8 cellular contexts compared by ENCODE assay signal in genomic region chr2:64988420-64989125, GRCh38. TPM values are rescaled to one million over a fixed set of nuclear protein-coding genes. Genes with fewer than 3 reads are reported as not detected.
DNase-seq lines count a peak whose midpoint lies in the region; ATAC-seq, FAIRE-seq and TF ChIP-seq lines count a peak whose summit lies in the region.

No MANE protein-coding gene starts in this region.

- TF ChIP-seq POLR2A in Peyer's patch (IDR thresholded peaks at IDR 0.05), result peak; percentile 7 to 32

- H3K9me3 ChIP-seq in Peyer's patch, result no peaks in the 10 kb centered on the region
- no peaks in the 10 kb centered on the region for H3K9me3 ChIP-seq in neuron (ENCODE audit: low read length)
- H3K9me3 ChIP-seq in thymus (ENCODE audit: control insufficient read depth), result no peaks in the 10 kb centered on the region

- H3K36me3 ChIP-seq in Peyer's patch, result no peaks in the 10 kb centered on the region
- no peaks in the 10 kb centered on the region for H3K36me3 ChIP-seq in neuron (ENCODE audit: insufficient read depth, low read length)
- no peaks in the 10 kb centered on the region for H3K36me3 ChIP-seq in thymus (ENCODE audit: control insufficient read depth, insufficient read depth)

- WGBS in thymus, result under 1% methylated on average over 64 of the region's 65 CpGs

- FAIRE-seq in D721Med (lab: Jason Lieb, UNC), result no peak

- H3K27ac Mint-ChIP-seq in activated T-helper 2 cell treated with anti-CD3 and anti-CD28 coated beads, Interferon-gamma antibody, Interleukin-2, Interleukin-4, amounts not matched to agents 10 μg/mL and 5 μg/mL and 100 μg/mL, durations not matched to agents 14 hours and 24 hours and 36 hours, result peak overlapping the region; percentile 90

- H3K4me3 ChIP-seq in Peyer's patch (peak overlapping the region; percentile 72 to 91 (median 78)), neuron (ENCODE audit: low read length) (peak overlapping the region; percentile 60), thymus (ENCODE audit: low read length) (peak overlapping the region; percentile 82)

- H3K27me3 Mint-ChIP-seq in activated T-helper 2 cell treated with anti-CD3 and anti-CD28 coated beads, Interferon-gamma antibody, Interleukin-2, Interleukin-4, amounts not matched to agents 10 μg/mL and 5 μg/mL and 100 μg/mL, durations not matched to agents 14 hours and 24 hours and 36 hours (ENCODE audit: low read depth), result peaks cover 3% of the 10 kb centered on the region

- peak; percentile 23 for ATAC-seq in GM19467 (IDR thresholded peaks at IDR 0.05; ENCODE audit: unreplicated experiment)
- peak; percentile 55 for ATAC-seq in foreskin keratinocyte

- TF ChIP-seq CTCF in D721Med (IDR thresholded peaks at IDR 0.05; ENCODE audit: insufficient read depth, missing control alignments) (no peak), Peyer's patch (IDR thresholded peaks at IDR 0.05) (peak in 4 of 6 experiments; percentile 37 to 39 (median 38)), foreskin keratinocyte (conservative IDR thresholded peaks at IDR 0.05) (peak; percentile 46)

- peaks cover 65% of the 10 kb centered on the region for H3K4me1 Mint-ChIP-seq in activated T-helper 2 cell treated with anti-CD3 and anti-CD28 coated beads, Interferon-gamma antibody, Interleukin-2, Interleukin-4, amounts not matched to agents 10 μg/mL and 5 μg/mL and 100 μg/mL, durations not matched to agents 14 hours and 24 hours and 36 hours (ENCODE audit: low read depth)

- DNase-seq in D721Med (ENCODE audit: insufficient read length, low spot score) (peak; percentile 63), HS-27A (ENCODE audit: low read depth) (peak; percentile 43), Peyer's patch (peak in 2 of 3 donors; percentile 51 to 81), foreskin keratinocyte (peak; percentile 58 to 83)
- peak; percentile 80 for DNase-seq in activated T-helper 2 cell treated with anti-CD3 and anti-CD28 coated beads, Interferon-gamma antibody, Interleukin-2, Interleukin-4, amounts not matched to agents 10 μg/mL and 5 μg/mL and 100 μg/mL, durations not matched to agents 14 hours and 24 hours and 36 hours (ENCODE audit: low spot score)

- H3K27me3 ChIP-seq in Peyer's patch, result no peaks in the 10 kb centered on the region
- peaks cover 19% of the 10 kb centered on the region for H3K27me3 ChIP-seq in foreskin keratinocyte
- no peaks in the 10 kb centered on the region for H3K27me3 ChIP-seq in neuron (ENCODE audit: insufficient read depth, low read length)
- no peaks in the 10 kb centered on the region for H3K27me3 ChIP-seq in thymus (ENCODE audit: control insufficient read depth, insufficient read depth)

- peaks cover 27% of the 10 kb centered on the region for H3K36me3 Mint-ChIP-seq in activated T-helper 2 cell treated with anti-CD3 and anti-CD28 coated beads, Interferon-gamma antibody, Interleukin-2, Interleukin-4, amounts not matched to agents 10 μg/mL and 5 μg/mL and 100 μg/mL, durations not matched to agents 14 hours and 24 hours and 36 hours (ENCODE audit: low read depth)

- H2AFZ ChIP-seq in neuron (ENCODE audit: low read depth, low read length), result peak overlapping the region; percentile 68

- H3K27ac ChIP-seq in Peyer's patch, result peak overlapping the region; percentile 83 to 97 (median 89)
- peak overlapping the region; percentile 34 for H3K27ac ChIP-seq in foreskin keratinocyte
- H3K27ac ChIP-seq in thymus (ENCODE audit: low read depth), result peak overlapping the region; percentile 86

- intact Hi-C loops in activated T-helper 2 cell treated with anti-CD3 and anti-CD28 coated beads, Interferon-gamma antibody, Interleukin-2, Interleukin-4, amounts not matched to agents 10 μg/mL and 5 μg/mL and 100 μg/mL, durations not matched to agents 14 hours and 24 hours and 36 hours (cut with micrococcal nuclease), result loop anchor here (2.0 to 10.0 kb wide), 9 partner anchors 52 to 466 kb away; partner anchors contain the start of genes ACTR2, AFTPH, CEP68 and RAB1A

- H3K4me1 ChIP-seq in Peyer's patch, result peaks cover 0 to 23% (median 5%) of the 10 kb centered on the region in 4 donors
- peaks cover 5% of the 10 kb centered on the region for H3K4me1 ChIP-seq in foreskin keratinocyte
- H3K4me1 ChIP-seq in neuron (ENCODE audit: insufficient read depth, low read length), result peaks cover 27% of the 10 kb centered on the region
- peaks cover 30% of the 10 kb centered on the region for H3K4me1 ChIP-seq in thymus (ENCODE audit: control insufficient read depth, insufficient read depth, low read length)

- peak overlapping the region; percentile 84 for H3K4me3 Mint-ChIP-seq in activated T-helper 2 cell treated with anti-CD3 and anti-CD28 coated beads, Interferon-gamma antibody, Interleukin-2, Interleukin-4, amounts not matched to agents 10 μg/mL and 5 μg/mL and 100 μg/mL, durations not matched to agents 14 hours and 24 hours and 36 hours (ENCODE audit: low read depth)

- H3K9me3 Mint-ChIP-seq in activated T-helper 2 cell treated with anti-CD3 and anti-CD28 coated beads, Interferon-gamma antibody, Interleukin-2, Interleukin-4, amounts not matched to agents 10 μg/mL and 5 μg/mL and 100 μg/mL, durations not matched to agents 14 hours and 24 hours and 36 hours, result no peaks in the 10 kb centered on the region

RNA-seq across cellular contexts. Expression of gene SLC1A4, which starts 0.6 kb away (rescaled TPM):
- total RNA-seq in Peyer's patch (10 to 100 TPM in 1 of 4 donors, 1 to 10 TPM in 3; 2.7 to 12.4 (median 3.4) TPM), foreskin keratinocyte (1.0 and 20.2 TPM in 2 replicates)
- total RNA-seq in activated T-helper 2 cell treated with anti-CD3 and anti-CD28 coated beads, Interferon-gamma antibody, Interleukin-2, Interleukin-4, amounts not matched to agents 10 μg/mL and 5 μg/mL and 100 μg/mL, durations not matched to agents 14 hours and 24 hours and 36 hours, result 21.0 and 22.5 TPM in 2 replicates
- polyA plus RNA-seq in foreskin keratinocyte (0.52 and 12.3 TPM in 2 replicates), thymus (4.9 TPM)

Comparison
In these comparisons a context has a peak if more than half of its experiments do, and no peak if none do; other contexts are left out.
1. Peak in every context shown above with its lines: DNase-seq, ATAC-seq, H3K4me3 ChIP-seq and H3K27ac ChIP-seq.
2. H3K27ac ChIP-seq: peak in every context shown above with its lines; median percentile 89 in Peyer's patch; 86 in thymus; 34 in foreskin keratinocyte.